In genomic region chr19:21143846-21144245, GRCh38 we compare ENCODE assay signal across 15 cellular contexts. TPM values are rescaled to one million over a fixed set of nuclear protein-coding genes. Genes with fewer than 3 reads are reported as not detected.
A peak's percentile ranks its signal among the peaks of the same experiment; 100 is the strongest.
DNase-seq lines count a peak whose midpoint lies in the region; ATAC-seq, FAIRE-seq and TF ChIP-seq lines count a peak whose summit lies in the region.
"Had no signal": no experiment of that assay in that cellular context is flagged by ENCODE, and none has a peak within 500 bp of the region (broad histone marks: within the 10 kb centered on the region; RNA-seq: fewer than 3 reads in every experiment).

No MANE protein-coding gene starts in this region.

- H3K9ac ChIP-seq in BLaER1 (no peak overlapping the region), HCT116 (ENCODE audit: low read length) (no peak overlapping the region), mammary epithelial cell (ENCODE audit: insufficient read depth, low read length) (no peak overlapping the region), neuronal stem cell (ENCODE audit: low read depth, low read length, poor library complexity) (no peak overlapping the region)

- no peak overlapping the region for H4K8ac ChIP-seq in neuronal stem cell (ENCODE audit: low read depth, low read length)

- H2BK5ac ChIP-seq in neuronal stem cell (ENCODE audit: low read length), result no peak overlapping the region

- TF ChIP-seq POLR2A in HCT116 (IDR thresholded peaks at IDR 0.05; ENCODE audit: borderline replicate concordance, extremely low read depth, insufficient read depth, insufficient read length), result no peak

- H3K4ac ChIP-seq in neuronal stem cell (ENCODE audit: low read length), result no peak overlapping the region

- H4K91ac ChIP-seq in neuronal stem cell (ENCODE audit: low read depth, low read length, poor library complexity), result no peak overlapping the region

- H3K18ac ChIP-seq in neuronal stem cell (ENCODE audit: low read length), result no peak overlapping the region

- H2AK5ac ChIP-seq in neuronal stem cell (ENCODE audit: low read depth, low read length), result no peak overlapping the region

- no TSS peak for BruUV-seq in HCT116 (replicated peaks; lab: Mats Ljungman, UMichigan)
- no TSS peak for BruUV-seq in mammary epithelial cell (replicated peaks; lab: Mats Ljungman, UMichigan)

- WGBS in mammary epithelial cell (ENCODE audit: low coverage, missing lambda C conversion rate), result 92% methylated on average over 1 of the region's 1 CpG
- no CpG with 5 or more reads among the region's 1 CpG for WGBS in neuronal stem cell (ENCODE audit: extremely low coverage in 2 of 2, insufficient read length in 2 of 2, insufficient replicate concordance in 1 of 2), 2 donors

- no peak for TF ChIP-seq RAD21 in HCT116 (IDR thresholded peaks at IDR 0.05; ENCODE audit: low read depth)

- TF ChIP-seq CTCF in HCT116 (IDR thresholded peaks at IDR 0.05 in 2 of 3, conservative IDR thresholded peaks at IDR 0.05 in 1 of 3; ENCODE audit: borderline replicate concordance in 1 of 3, insufficient read depth in 1 of 3, low read depth in 2 of 3, low read length in 2 of 3) (no peak), mammary epithelial cell (conservative IDR thresholded peaks at IDR 0.05 in 1 of 2, IDR thresholded peaks at IDR 0.05 in 1 of 2; ENCODE audit: extremely low read depth in 1 of 2, insufficient read depth in 1 of 2, low read depth in 1 of 2, low read length in 2 of 2) (no peak), D721Med (IDR thresholded peaks at IDR 0.05; ENCODE audit: insufficient read depth, missing control alignments) (no peak)

- POLR2A ChIA-PET in HCT116 (lab: Charles Lee), result interaction anchor here (1.4 kb wide), 1 partner anchor 19 kb away, joined by 3 read pairs; no protein-coding TSS in a partner anchor

- dilution Hi-C loops in mammary epithelial cell (cut with HindIII; ENCODE audit: low sequenced_read_pairs), result no loop called here

- no peak overlapping the region for H2BK15ac ChIP-seq in neuronal stem cell (ENCODE audit: low read length)

- H4K20me1 ChIP-seq in BLaER1 (no peaks in the 10 kb centered on the region), HCT116 (ENCODE audit: insufficient read depth) (no peaks in the 10 kb centered on the region), mammary epithelial cell (ENCODE audit: insufficient read depth, low read length) (no peaks in the 10 kb centered on the region)

- CTCF ChIA-PET in HCT116 (lab: Charles Lee), result no interaction called here
- CTCF ChIA-PET in mammary epithelial cell (lab: Charles Lee; ENCODE audit: low non-redundant PET), result no interaction called here

- no peak overlapping the region for H3K23ac ChIP-seq in neuronal stem cell (ENCODE audit: low read depth, low read length, poor library complexity)

- RAD21 ChIA-PET in HCT116 (lab: Charles Lee; ENCODE audit: low non-redundant PET in 1 of 2, low total read pairs in 2 of 2, uncharacterized antibody in 2 of 2, unreplicated experiment in 2 of 2), result no interaction called here

- DNase-seq in HCT116 (ENCODE audit: low read depth, low spot score) (peak; percentile 24), mammary epithelial cell (peak; percentile 77), myocyte (ENCODE audit: low read depth) (peak; percentile 50), NCI-H774 (lab: John Stamatoyannopoulos, UW) (no peak), D721Med (ENCODE audit: insufficient read length, low spot score) (no peak), neuronal stem cell (ENCODE audit: low spot score) (no peak), COR-L47 (lab: John Stamatoyannopoulos, UW) (no peak)
- DNase-seq: activated CD4-positive, alpha-beta T cell treated with anti-CD3 and anti-CD28 coated beads, Interleukin-2, amount 50 U/mL, for 48 hours; C1 segment of cervical spinal cord; OCI-M1 had no signal

- H3K79me2 ChIP-seq in HCT116 (ENCODE audit: insufficient read depth, low read length) (peaks cover 25% of the 10 kb centered on the region), mammary epithelial cell (ENCODE audit: insufficient read depth, low read length) (peaks cover 42% of the 10 kb centered on the region)

- FAIRE-seq in D721Med (lab: Jason Lieb, UNC), result no peak
- FAIRE-seq: GM18507, H1 had no signal

- H2AFZ ChIP-seq in HCT116 (ENCODE audit: low read depth, low read length, poor library complexity, severe bottlenecking) (no peak overlapping the region), mammary epithelial cell (ENCODE audit: low read depth, low read length) (no peak overlapping the region), neuronal stem cell (ENCODE audit: low read length) (no peak overlapping the region)

- H3K9me2 ChIP-seq in HCT116 (ENCODE audit: insufficient read depth), result no peaks in the 10 kb centered on the region

- H3K4me1 ChIP-seq in BLaER1 (peaks cover 11% of the 10 kb centered on the region), HCT116 (ENCODE audit: control insufficient read depth in 1 of 2, insufficient read depth in 2 of 2, low read length in 2 of 2) (peaks cover 6 to 16% of the 10 kb centered on the region in 2 experiments; a peak in 3 of 4 replicates), mammary epithelial cell (ENCODE audit: insufficient read depth, low read length) (peaks cover 12% of the 10 kb centered on the region), neuronal stem cell (ENCODE audit: control insufficient read depth in 2 of 2, insufficient read depth in 1 of 2, low read depth in 1 of 2, low read length in 2 of 2) (no peaks in the 10 kb centered on the region)

- H3K4me3 ChIP-seq in BLaER1 (peak overlapping the region; percentile 74; the same call in 1 of the 2 replicates), HCT116 (replicated peaks in 1 of 2; ENCODE audit: low read depth in 1 of 2, low read length in 2 of 2) (no peak overlapping the region; a peak in 1 of 4 replicates), mammary epithelial cell (replicated peaks in 1 of 3; ENCODE audit: insufficient read depth in 1 of 3, low read depth in 2 of 3, low read length in 3 of 3) (no peak overlapping the region), neuronal stem cell (ENCODE audit: low read length in 2 of 2) (no peak overlapping the region)
- H3K4me3 ChIP-seq: coronary artery, right atrium auricular region had no signal

- intact Hi-C loops in HCT116 (cut with micrococcal nuclease), result loop anchor here (5.0 kb wide), 1 partner anchor 122 kb away; the partner anchor contains the start of gene ZNF430
- intact Hi-C loops in mammary epithelial cell (cut with micrococcal nuclease), result loop anchor here (2.0 to 10.0 kb wide), 4 partner anchors 47 to 719 kb away; partner anchors contain the start of genes ZNF430 and ZNF85

- H3K27me3 ChIP-seq in BLaER1 (no peaks in the 10 kb centered on the region), HCT116 (ENCODE audit: insufficient read depth, low read length) (no peaks in the 10 kb centered on the region), mammary epithelial cell (ENCODE audit: insufficient read depth, low read length) (no peaks in the 10 kb centered on the region), neuronal stem cell (ENCODE audit: control insufficient read depth in 3 of 3, insufficient read depth in 3 of 3, low read depth in 1 of 3, low read length in 3 of 3) (no peaks in the 10 kb centered on the region)
- H3K27me3 ChIP-seq: right atrium auricular region had no signal

- H3K4me2 ChIP-seq in BLaER1 (no peak overlapping the region), HCT116 (ENCODE audit: low read length) (peak overlapping the region; percentile 88), mammary epithelial cell (ENCODE audit: insufficient read depth, low read depth, low read length) (peak overlapping the region; percentile 89), neuronal stem cell (ENCODE audit: insufficient read depth, low read length, poor library complexity, severe bottlenecking) (no peak overlapping the region)

- no peak overlapping the region for H2BK120ac ChIP-seq in neuronal stem cell (ENCODE audit: low read depth, low read length)

- H3K14ac ChIP-seq in neuronal stem cell (ENCODE audit: low read length), result no peak overlapping the region

- peaks cover 2% of the 10 kb centered on the region for H3K79me1 ChIP-seq in neuronal stem cell (ENCODE audit: low read depth, low read length)

- ATAC-seq in HCT116, result no peak

- H2BK12ac ChIP-seq in neuronal stem cell (ENCODE audit: low read length), result no peak overlapping the region

- in situ Hi-C loops in mammary epithelial cell (cut with MboI; ENCODE audit: low sequenced_read_pairs in 2 of 2), result no loop called here

- peaks cover 57% of the 10 kb centered on the region for H3K9me3 ChIP-seq in BLaER1
- H3K9me3 ChIP-seq in HCT116 (ENCODE audit: control insufficient read depth in 1 of 2, insufficient read depth in 1 of 2, low read depth in 1 of 2, low read length in 2 of 2), result no peaks in the 10 kb centered on the region
- no peaks in the 10 kb centered on the region for H3K9me3 ChIP-seq in mammary epithelial cell (replicated peaks; ENCODE audit: insufficient read depth, low read length)
- H3K9me3 ChIP-seq in neuronal stem cell (replicated peaks in 1 of 2; ENCODE audit: control insufficient read depth in 2 of 2, insufficient read depth in 1 of 2, low read depth in 1 of 2, low read length in 2 of 2), result peaks cover 12 to 58% of the 10 kb centered on the region in 2 donors
- H3K9me3 ChIP-seq: right atrium auricular region had no signal

- H3K36me3 ChIP-seq in BLaER1 (peaks cover 57% of the 10 kb centered on the region), HCT116 (ENCODE audit: control insufficient read depth in 1 of 2, insufficient read depth in 2 of 2, low read length in 2 of 2) (peaks cover 11 to 22% of the 10 kb centered on the region in 2 experiments), mammary epithelial cell (ENCODE audit: insufficient read depth, low read length) (peaks cover 20% of the 10 kb centered on the region), neuronal stem cell (replicated peaks in 1 of 2; ENCODE audit: control insufficient read depth in 2 of 2, insufficient read depth in 2 of 2, low read length in 2 of 2) (peaks cover 24 to 62% of the 10 kb centered on the region in 2 donors)

- no peak overlapping the region for H3K27ac ChIP-seq in BLaER1
- peak overlapping the region; percentile 13; the same call in 1 of the 2 replicates for H3K27ac ChIP-seq in HCT116 (ENCODE audit: low read depth, low read length)
- peak overlapping the region; percentile 73 for H3K27ac ChIP-seq in mammary epithelial cell (ENCODE audit: insufficient read depth, low read depth, low read length)
- H3K27ac ChIP-seq in neuronal stem cell (replicated peaks; ENCODE audit: low read length), result no peak overlapping the region
- H3K27ac ChIP-seq: coronary artery, right atrium auricular region had no signal

TF ChIP-seq in HCT116, 20 proteins besides CTCF, POLR2A, EP300 and RAD21 (continues in another document):
- TF ChIP-seq EZH2 (IDR thresholded peaks at IDR 0.05) (no peak), EGR1 (IDR thresholded peaks at IDR 0.05; ENCODE audit: low read depth) (peak; percentile 27; the same call in 1 of the 2 replicates), SP1 (IDR thresholded peaks at IDR 0.05; ENCODE audit: low read depth) (no peak), FOSL1 (IDR thresholded peaks at IDR 0.05; ENCODE audit: low read depth) (0 out of 2 replicates have a peak, but pooled peaks have one; percentile 7), ELF1 (IDR thresholded peaks at IDR 0.05; ENCODE audit: borderline replicate concordance, low read depth) (no peak)

RNA-seq across cellular contexts. Expression of gene ZNF431, which starts 2.0 kb away (rescaled TPM):
- total RNA-seq in HCT116 (2021; ENCODE audit: unreplicated experiment) (9.2 TPM), mammary epithelial cell (10 to 100 TPM; 12.8 to 14.2 TPM), myocyte (16.2 and 19.7 TPM in 2 replicates)
- 6.2 and 6.3 TPM in 2 replicates for polyA plus RNA-seq in HCT116 (2012)
- polyA plus RNA-seq in mammary epithelial cell, result 4.9 TPM
- 29.5 TPM for polyA minus RNA-seq in mammary epithelial cell
- 20.1 TPM for polyA plus RNA-seq in myocyte (2012)
- polyA plus RNA-seq in neuronal stem cell (2013, experiment 1 of 2), result 15.2 TPM
- polyA plus RNA-seq in neuronal stem cell (2013, experiment 2 of 2), result 17.0 TPM

Comparison
In these comparisons a context has a peak if more than half of its experiments do, and no peak if none do; other contexts are left out.
1. H3K27ac ChIP-seq: peak in HCT116 (single experiment) and mammary epithelial cell (single experiment); none in BLaER1 (single experiment) and neuronal stem cell (single experiment).
2. H3K4me2 ChIP-seq: peak in HCT116 (single experiment) and mammary epithelial cell (single experiment); none in BLaER1 (single experiment) and neuronal stem cell (single experiment).
3. DNase-seq: peak in HCT116 (single experiment), mammary epithelial cell (single experiment) and myocyte (single experiment); none in NCI-H774 (single experiment), D721Med (single experiment), neuronal stem cell (single experiment) and COR-L47 (single experiment).